1 cellular context compared by ENCODE assay signal in the genomic region with DNA sequence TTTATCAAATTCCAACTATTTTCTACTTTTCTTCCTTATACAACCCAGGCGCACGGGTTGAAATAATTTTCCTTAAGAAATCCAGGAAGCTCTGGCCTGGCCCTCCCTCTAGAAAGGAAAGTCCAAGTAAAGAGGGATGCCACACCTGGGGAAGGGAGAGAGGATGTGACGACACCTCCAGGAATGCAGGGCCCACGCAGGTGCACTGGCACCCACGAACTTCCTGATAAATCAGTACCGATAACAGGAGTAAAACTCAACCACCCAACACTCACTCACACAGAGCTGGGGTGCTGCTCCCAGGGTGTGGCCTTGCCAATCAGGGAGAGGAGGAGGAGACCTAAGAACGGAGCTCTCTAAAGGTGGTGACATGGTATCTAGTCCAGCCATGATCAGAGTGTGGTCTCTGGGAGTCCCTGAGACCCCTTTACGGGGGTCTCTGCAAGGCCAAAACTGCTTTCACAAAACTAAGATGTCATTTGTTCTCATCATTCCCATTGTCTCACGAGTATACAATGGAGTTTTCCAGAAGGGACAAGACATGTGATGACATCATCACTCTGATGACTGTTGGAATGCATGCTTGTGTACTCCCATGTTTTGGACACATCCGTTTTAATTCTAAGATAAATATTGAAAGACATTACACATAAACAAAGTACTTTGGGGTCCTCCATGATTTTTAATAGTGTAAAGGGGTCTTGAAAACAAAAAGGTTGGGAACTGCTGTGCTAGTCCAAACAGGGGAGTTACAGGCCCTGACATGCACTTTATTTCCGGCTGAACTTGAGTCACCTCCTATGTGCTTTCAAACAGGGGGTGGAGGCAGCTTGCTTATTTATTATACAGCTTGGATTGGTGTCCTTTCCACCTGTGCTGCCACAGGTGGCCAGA.
TF ChIP-seq lines count a peak whose summit lies in the region.

No MANE protein-coding gene starts in this region.

TF ChIP-seq in WTC11, 78 proteins besides CTCF, POLR2A, EP300 and RAD21 (continued from another document):
- TF ChIP-seq, protein P1, sequence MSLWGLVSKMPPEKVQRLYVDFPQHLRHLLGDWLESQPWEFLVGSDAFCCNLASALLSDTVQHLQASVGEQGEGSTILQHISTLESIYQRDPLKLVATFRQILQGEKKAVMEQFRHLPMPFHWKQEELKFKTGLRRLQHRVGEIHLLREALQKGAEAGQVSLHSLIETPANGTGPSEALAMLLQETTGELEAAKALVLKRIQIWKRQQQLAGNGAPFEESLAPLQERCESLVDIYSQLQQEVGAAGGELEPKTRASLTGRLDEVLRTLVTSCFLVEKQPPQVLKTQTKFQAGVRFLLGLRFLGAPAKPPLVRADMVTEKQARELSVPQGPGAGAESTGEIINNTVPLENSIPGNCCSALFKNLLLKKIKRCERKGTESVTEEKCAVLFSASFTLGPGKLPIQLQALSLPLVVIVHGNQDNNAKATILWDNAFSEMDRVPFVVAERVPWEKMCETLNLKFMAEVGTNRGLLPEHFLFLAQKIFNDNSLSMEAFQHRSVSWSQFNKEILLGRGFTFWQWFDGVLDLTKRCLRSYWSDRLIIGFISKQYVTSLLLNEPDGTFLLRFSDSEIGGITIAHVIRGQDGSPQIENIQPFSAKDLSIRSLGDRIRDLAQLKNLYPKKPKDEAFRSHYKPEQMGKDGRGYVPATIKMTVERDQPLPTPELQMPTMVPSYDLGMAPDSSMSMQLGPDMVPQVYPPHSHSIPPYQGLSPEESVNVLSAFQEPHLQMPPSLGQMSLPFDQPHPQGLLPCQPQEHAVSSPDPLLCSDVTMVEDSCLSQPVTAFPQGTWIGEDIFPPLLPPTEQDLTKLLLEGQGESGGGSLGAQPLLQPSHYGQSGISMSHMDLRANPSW (CRISPR knock-in tag; conservative IDR thresholded peaks at IDR 0.05; ENCODE audit: low read depth) = no peak
- TF ChIP-seq, protein P2, sequence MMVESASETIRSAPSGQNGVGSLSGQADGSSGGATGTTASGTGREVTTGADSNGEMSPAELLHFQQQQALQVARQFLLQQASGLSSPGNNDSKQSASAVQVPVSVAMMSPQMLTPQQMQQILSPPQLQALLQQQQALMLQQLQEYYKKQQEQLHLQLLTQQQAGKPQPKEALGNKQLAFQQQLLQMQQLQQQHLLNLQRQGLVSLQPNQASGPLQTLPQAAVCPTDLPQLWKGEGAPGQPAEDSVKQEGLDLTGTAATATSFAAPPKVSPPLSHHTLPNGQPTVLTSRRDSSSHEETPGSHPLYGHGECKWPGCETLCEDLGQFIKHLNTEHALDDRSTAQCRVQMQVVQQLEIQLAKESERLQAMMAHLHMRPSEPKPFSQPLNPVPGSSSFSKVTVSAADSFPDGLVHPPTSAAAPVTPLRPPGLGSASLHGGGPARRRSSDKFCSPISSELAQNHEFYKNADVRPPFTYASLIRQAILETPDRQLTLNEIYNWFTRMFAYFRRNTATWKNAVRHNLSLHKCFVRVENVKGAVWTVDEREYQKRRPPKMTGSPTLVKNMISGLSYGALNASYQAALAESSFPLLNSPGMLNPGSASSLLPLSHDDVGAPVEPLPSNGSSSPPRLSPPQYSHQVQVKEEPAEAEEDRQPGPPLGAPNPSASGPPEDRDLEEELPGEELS (CRISPR knock-in tag; IDR thresholded peaks at IDR 0.05) = no peak
- no peak for TF ChIP-seq RELA (CRISPR knock-in tag; IDR thresholded peaks at IDR 0.05; ENCODE audit: borderline replicate concordance)
- TF ChIP-seq GRHL2 (CRISPR knock-in tag; IDR thresholded peaks at IDR 0.05; ENCODE audit: insufficient replicate concordance, severe bottlenecking) = no peak
- TF ChIP-seq ATF1 (CRISPR knock-in tag; IDR thresholded peaks at IDR 0.05) = no peak
- no peak for TF ChIP-seq ZNF416 (CRISPR knock-in tag; IDR thresholded peaks at IDR 0.05)
- no peak for TF ChIP-seq JUN (CRISPR knock-in tag; IDR thresholded peaks at IDR 0.05)
